ENCODE assay signal across 8 cellular contexts in genomic region chr14:24366664-24367505, GRCh38. TPM values are rescaled to one million over a fixed set of nuclear protein-coding genes. Genes with fewer than 3 reads are reported as not detected.
A peak's percentile ranks its signal among the peaks of the same experiment; 100 is the strongest.
DNase-seq lines count a peak whose midpoint lies in the region; ATAC-seq and TF ChIP-seq lines count a peak whose summit lies in the region.

No MANE protein-coding gene starts in this region.

- H3K9me3 ChIP-seq in WERI-Rb-1 (ENCODE audit: severe bottlenecking) (no peaks in the 10 kb centered on the region), testis (no peaks in the 10 kb centered on the region)

- H3K27me3 ChIP-seq in WERI-Rb-1 (ENCODE audit: insufficient read depth, low read depth, severe bottlenecking) (no peaks in the 10 kb centered on the region), testis (no peaks in the 10 kb centered on the region)

- 0 to 1% methylated on average over 33 to 46 of the region's 46 CpGs for WGBS in testis, 2 donors

- H3K36me3 ChIP-seq in WERI-Rb-1 (no peaks in the 10 kb centered on the region; the same call in 1 of the 2 replicates), testis (ENCODE audit: low read depth, missing control alignments) (no peaks in the 10 kb centered on the region)

- peak; percentile 46 for ATAC-seq in GM18505 (IDR thresholded peaks at IDR 0.05; ENCODE audit: unreplicated experiment)
- peak; percentile 52 for ATAC-seq in HG02852 (IDR thresholded peaks at IDR 0.05; ENCODE audit: unreplicated experiment)
- peak; percentile 83 for ATAC-seq in esophagus mucosa

- DNase-seq in AG09319 (ENCODE audit: extremely low read depth, low read depth) = peak; percentile 98
- peak; percentile 97 for DNase-seq in NCI-H1694 treated with DMSO at 0.1 percent for 48 hours (lab: John Stamatoyannopoulos, UW)
- DNase-seq in WERI-Rb-1 = peak; percentile 98
- peak; percentile 69 for DNase-seq in midbrain (lab: John Stamatoyannopoulos, UW)
- peak; percentile 88 for DNase-seq in testis

- TF ChIP-seq CTCF in AG09319 (IDR thresholded peaks at IDR 0.05; ENCODE audit: low read depth, low read length) (no peak), WERI-Rb-1 (IDR thresholded peaks at IDR 0.05; ENCODE audit: low read depth, low read length) (no peak), testis (IDR thresholded peaks at IDR 0.05) (no peak)

- peaks cover 16% of the 10 kb centered on the region for H3K4me1 ChIP-seq in testis

- H3K27ac ChIP-seq in WERI-Rb-1 (peak overlapping the region; percentile 94), testis (peak overlapping the region; percentile 80 to 87)

- no peak for TF ChIP-seq POLR2A in GM18505 (IDR thresholded peaks at IDR 0.05; ENCODE audit: borderline replicate concordance, extremely low read depth, insufficient read depth, insufficient read length)
- peak; percentile 9 for TF ChIP-seq POLR2A in testis (IDR thresholded peaks at IDR 0.05)

- H3K4me3 ChIP-seq in WERI-Rb-1 (ENCODE audit: low read depth, low read length) = peak overlapping the region; percentile 80
- peak overlapping the region; percentile 19 to 62 for H3K4me3 ChIP-seq in testis

- intact Hi-C loops in testis (cut with DNase I; ENCODE audit: low total_unique reads) = loop anchor here (5.0 kb wide), 1 partner anchor 65 kb away; no protein-coding TSS in a partner anchor

RNA-seq across cellular contexts. Expression of gene NFATC4, which starts 1.1 kb away (rescaled TPM):
- 3.4 TPM for total RNA-seq in esophagus mucosa
- 10 to 100 TPM; 40.9 to 53.5 TPM for total RNA-seq in testis
- 83.6 TPM for polyA plus RNA-seq in testis (ENCODE audit: insufficient read depth, low read depth, low replicate concordance)

RNA-seq across cellular contexts. Expression of gene RIPK3, which starts 27.1 kb away (rescaled TPM):
- total RNA-seq in esophagus mucosa (10.5 TPM), testis (10 to 100 TPM in 1 of 2 donors, 1 to 10 TPM in 1; 3.2 to 11.3 TPM)
- 2.8 TPM for polyA plus RNA-seq in testis (ENCODE audit: insufficient read depth, low read depth, low replicate concordance)

RNA-seq across cellular contexts. Expression of gene NYNRIN, which starts 31.9 kb away (rescaled TPM):
- total RNA-seq in esophagus mucosa = 6.1 TPM
- total RNA-seq in testis = 10 to 100 TPM; 21.8 TPM
- polyA plus RNA-seq in testis (ENCODE audit: insufficient read depth, low read depth, low replicate concordance) = 22.0 TPM

RNA-seq across cellular contexts. Expression of gene ADCY4, which starts 32.0 kb away (rescaled TPM):
- 4.5 TPM for total RNA-seq in esophagus mucosa
- 10 to 100 TPM; 13.9 to 23.1 TPM for total RNA-seq in testis
- 10.0 TPM for polyA plus RNA-seq in testis (ENCODE audit: insufficient read depth, low read depth, low replicate concordance)

RNA-seq across cellular contexts. Expression of gene LTB4R, which starts 55.6 kb away (rescaled TPM):
- total RNA-seq in esophagus mucosa = 94.9 TPM
- 10 to 100 TPM; 10.3 to 10.9 TPM for total RNA-seq in testis
- polyA plus RNA-seq in testis (ENCODE audit: insufficient read depth, low read depth, low replicate concordance) = 5.5 TPM

Comparison
In these comparisons a context has a peak if more than half of its experiments do, and no peak if none do; other contexts are left out.
1. Peak in every context shown above with its lines: DNase-seq, ATAC-seq, H3K4me3 ChIP-seq and H3K27ac ChIP-seq.